18 cellular contexts compared by ENCODE assay signal in the genomic region with DNA sequence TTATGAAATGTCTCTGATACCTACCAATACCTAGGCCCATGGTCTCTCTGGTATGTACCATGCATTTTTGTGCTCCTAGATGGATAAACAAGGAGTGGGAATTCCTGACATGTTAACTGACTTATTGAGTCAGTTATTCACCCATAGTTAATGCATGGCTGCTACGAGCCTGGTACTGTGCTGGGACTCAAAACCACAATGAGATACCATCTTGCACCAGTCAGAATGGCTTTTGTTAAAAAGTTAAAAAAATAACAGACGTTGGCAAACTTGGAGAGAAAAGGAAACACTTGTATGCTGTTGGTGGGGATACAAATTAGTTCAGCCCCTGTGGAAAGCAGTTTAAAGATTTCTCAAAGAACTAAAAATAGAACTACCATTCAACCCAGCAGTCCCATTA.
DNase-seq lines count a peak whose midpoint lies in the region; FAIRE-seq and TF ChIP-seq lines count a peak whose summit lies in the region.
"Had no signal": no experiment of that assay in that cellular context is flagged by ENCODE, and none has a peak within 500 bp of the region (broad histone marks: within the 10 kb centered on the region; RNA-seq: fewer than 3 reads in every experiment).

No MANE protein-coding gene starts in this region.

- H2AFZ ChIP-seq in PC-9, result 0 out of 2 replicates have a peak overlapping the region, but pooled peaks have one; percentile 13
- H2AFZ ChIP-seq in astrocyte (ENCODE audit: low read depth, low read length), result no peak overlapping the region

- BruUV-seq in PC-9 (replicated peaks; lab: Mats Ljungman, UMichigan), result no TSS peak

- H3K9me3 ChIP-seq in PC-9 (ENCODE audit: insufficient read depth, low read depth) (0 out of 2 replicates have a peak, but pooled peaks cover 4% of the 10 kb centered on the region), astrocyte (ENCODE audit: insufficient read depth, low read depth, low read length) (no peaks in the 10 kb centered on the region)

- no peaks in the 10 kb centered on the region for H3K36me3 ChIP-seq in PC-9 (ENCODE audit: low read depth)
- no peaks in the 10 kb centered on the region for H3K36me3 ChIP-seq in astrocyte (ENCODE audit: insufficient read depth, low read length)
- no peaks in the 10 kb centered on the region for H3K36me3 ChIP-seq in kidney epithelial cell (ENCODE audit: control insufficient read depth, insufficient read depth, low read length)

- H3K4me3 Mint-ChIP-seq in astrocyte (ENCODE audit: unreplicated experiment), result no peak overlapping the region
- H3K4me3 Mint-ChIP-seq in osteocyte (ENCODE audit: unreplicated experiment), result no peak overlapping the region
- H3K4me3 Mint-ChIP-seq: CD14-positive monocyte; CD8-positive, alpha-beta T cell; H9; IgD-negative memory B cell had no signal

- intact Hi-C loops in PC-9 (cut with micrococcal nuclease; ENCODE audit: unreplicated experiment), result no loop called here

- H3K36me3 Mint-ChIP-seq in astrocyte (ENCODE audit: low read depth, unreplicated experiment) (no peaks in the 10 kb centered on the region), osteocyte (ENCODE audit: unreplicated experiment) (peaks cover 10% of the 10 kb centered on the region)
- H3K36me3 Mint-ChIP-seq: CD14-positive monocyte; CD8-positive, alpha-beta T cell; IgD-negative memory B cell had no signal

- peak; percentile 1 for DNase-seq in EL
- DNase-seq in PC-9, result no peak
- DNase-seq in astrocyte (ENCODE audit: low read depth), result peak; percentile 23
- peak; percentile 56 for DNase-seq in kidney epithelial cell (ENCODE audit: low read depth)
- no peak for DNase-seq in NCI-H187 (lab: John Stamatoyannopoulos, UW)
- DNase-seq in osteocyte (ENCODE audit: extremely low spot score, unreplicated experiment), result no peak
- DNase-seq in GM10248 (ENCODE audit: extremely low spot score), result no peak
- no peak for DNase-seq in NCI-H1417 (lab: John Stamatoyannopoulos, UW)
- DNase-seq: CD8-positive, alpha-beta T cell; COR-L47; DMS153; DMS79 treated with DMSO at 0.1 percent for 48 hours; GF-D8; H9 had no signal

- no peak for FAIRE-seq in astrocyte (lab: Jason Lieb, UNC)
- FAIRE-seq: D721Med had no signal

- H3K27me3 ChIP-seq in PC-9 (ENCODE audit: insufficient read depth, low read depth) (no peaks in the 10 kb centered on the region), astrocyte (ENCODE audit: insufficient read depth, low read length) (no peaks in the 10 kb centered on the region), kidney epithelial cell (ENCODE audit: control insufficient read depth, insufficient read depth, low read length) (no peaks in the 10 kb centered on the region)

- H3K4me1 Mint-ChIP-seq in astrocyte (ENCODE audit: low read depth, unreplicated experiment), result peaks cover 15% of the 10 kb centered on the region
- peaks cover 27% of the 10 kb centered on the region for H3K4me1 Mint-ChIP-seq in osteocyte (ENCODE audit: unreplicated experiment)
- H3K4me1 Mint-ChIP-seq: CD14-positive monocyte, IgD-negative memory B cell had no signal

- no peaks in the 10 kb centered on the region for H3K79me2 ChIP-seq in PC-9 (ENCODE audit: low read depth)
- H3K79me2 ChIP-seq in astrocyte (ENCODE audit: insufficient read depth, low read length), result no peaks in the 10 kb centered on the region

- H3K9ac ChIP-seq in astrocyte (ENCODE audit: low read length), result no peak overlapping the region

- H3K27me3 Mint-ChIP-seq in astrocyte (ENCODE audit: low read depth, unreplicated experiment) (no peaks in the 10 kb centered on the region), osteocyte (ENCODE audit: unreplicated experiment) (no peaks in the 10 kb centered on the region)
- H3K27me3 Mint-ChIP-seq: IgD-negative memory B cell had no signal

- no peak overlapping the region for H3K4me3 ChIP-seq in PC-9
- no peak overlapping the region for H3K4me3 ChIP-seq in astrocyte (ENCODE audit: insufficient read depth, low read depth, low read length)
- H3K4me3 ChIP-seq in kidney epithelial cell (ENCODE audit: low read depth, low read length), result no peak overlapping the region

- POLR2A ChIA-PET in PC-9 (lab: Charles Lee; ENCODE audit: unreplicated experiment) (no interaction called here), GM10248 (lab: Yijun Ruan, JAX) (no interaction called here)

- 0 out of 2 replicates have a peak, but pooled peaks cover 3% of the 10 kb centered on the region for H3K9me2 ChIP-seq in PC-9 (ENCODE audit: insufficient read depth)

- 0 out of 2 replicates have a peak, but pooled peaks cover 4% of the 10 kb centered on the region for H3K4me1 ChIP-seq in PC-9 (replicated peaks; ENCODE audit: insufficient read depth)
- H3K4me1 ChIP-seq in astrocyte (ENCODE audit: insufficient read depth, low read length), result peaks cover 5% of the 10 kb centered on the region

- CTCF ChIA-PET in PC-9 (lab: Charles Lee), result no interaction called here
- CTCF ChIA-PET in GM10248 (lab: Yijun Ruan, JAX), result interaction anchor here (1.0 kb wide), 1 partner anchor 11 kb away, joined by 3 read pairs; no protein-coding TSS in a partner anchor

- no peaks in the 10 kb centered on the region for H3F3A ChIP-seq in PC-9 (ENCODE audit: insufficient read depth, low read depth)

- H3K27ac Mint-ChIP-seq in astrocyte (ENCODE audit: unreplicated experiment), result no peak overlapping the region
- no peak overlapping the region for H3K27ac Mint-ChIP-seq in osteocyte (ENCODE audit: unreplicated experiment)
- H3K27ac Mint-ChIP-seq: CD14-positive monocyte; CD8-positive, alpha-beta T cell; IgD-negative memory B cell had no signal

- no peak for TF ChIP-seq CTCF in PC-9 (conservative IDR thresholded peaks at IDR 0.05)
- TF ChIP-seq CTCF in astrocyte (IDR thresholded peaks at IDR 0.05; ENCODE audit: insufficient read depth, low read depth, low read length), result no peak
- TF ChIP-seq CTCF in kidney epithelial cell (IDR thresholded peaks at IDR 0.05; ENCODE audit: insufficient read depth, low read length, poor library complexity, severe bottlenecking), result no peak
- no peak for TF ChIP-seq CTCF in osteocyte (IDR thresholded peaks at IDR 0.05)
- no peak for TF ChIP-seq CTCF in GM10248 (IDR thresholded peaks at IDR 0.05; ENCODE audit: control extremely low read depth, extremely low read depth, low read depth, missing control alignments)

- H3K4me2 ChIP-seq in PC-9 (no peak overlapping the region), astrocyte (ENCODE audit: low read length) (no peak overlapping the region)

- peaks cover 15% of the 10 kb centered on the region for H3K9me3 Mint-ChIP-seq in astrocyte (ENCODE audit: unreplicated experiment)
- peaks cover 30% of the 10 kb centered on the region for H3K9me3 Mint-ChIP-seq in osteocyte (ENCODE audit: unreplicated experiment)

- H3K27ac ChIP-seq in PC-9, result no peak overlapping the region
- no peak overlapping the region for H3K27ac ChIP-seq in astrocyte (ENCODE audit: low read depth, low read length)
- H3K27ac ChIP-seq: 22Rv1 had no signal

- H4K20me1 ChIP-seq in PC-9 (ENCODE audit: insufficient read depth) (no peaks in the 10 kb centered on the region), astrocyte (ENCODE audit: insufficient read depth, low read length) (no peaks in the 10 kb centered on the region)

Comparison
In these comparisons a context has a peak if more than half of its experiments do, and no peak if none do; other contexts are left out.
1. DNase-seq: peak in EL (single experiment), astrocyte (single experiment) and kidney epithelial cell (single experiment); none in PC-9 (0 of 2), NCI-H187 (0 of 2), osteocyte (single experiment), GM10248 (single experiment) and NCI-H1417 (0 of 3).